Comparison of ENCODE assay signal across 16 cellular contexts in genomic region chr1:233364026-233364425, GRCh38. TPM values are rescaled to one million over a fixed set of nuclear protein-coding genes. Genes with fewer than 3 reads are reported as not detected.
A peak's percentile ranks its signal among the peaks of the same experiment; 100 is the strongest.
DNase-seq lines count a peak whose midpoint lies in the region; ATAC-seq, FAIRE-seq and TF ChIP-seq lines count a peak whose summit lies in the region.
"Had no signal": no experiment of that assay in that cellular context is flagged by ENCODE, and none has a peak within 500 bp of the region (broad histone marks: within the 10 kb centered on the region; RNA-seq: fewer than 3 reads in every experiment).

No MANE protein-coding gene starts in this region.

- no peak for TF ChIP-seq EP300 in A549 (IDR thresholded peaks at IDR 0.05)

- H3K9me3 ChIP-seq in A549 (no peaks in the 10 kb centered on the region), kidney (ENCODE audit: control insufficient read depth in 1 of 2, low read length in 2 of 2) (no peaks in the 10 kb centered on the region)
- H3K9me3 ChIP-seq: BE2C, HAP-1 had no signal

- no peak for TF ChIP-seq POLR2A in A549 (IDR thresholded peaks at IDR 0.05; ENCODE audit: low read length)

- H3K4me3 Mint-ChIP-seq in Calu3 (ENCODE audit: low read depth, unreplicated experiment) (peak overlapping the region; percentile 15), nephron (peak overlapping the region in 1 of 3 experiments; percentile 65)
- H3K4me3 Mint-ChIP-seq: CD4-positive, alpha-beta memory T cell had no signal

- DNase-seq in A549 (ENCODE audit: low read depth in 1 of 2, low spot score in 1 of 2) (no peak), Calu3 (no peak), kidney (no peak), HUDEP-2 (lab: John Stamatoyannopoulos, UW; ENCODE audit: unreplicated experiment in 76 of 76) (no peak), GM19240 (ENCODE audit: insufficient read length, low spot score) (no peak)
- no peak for DNase-seq in activated CD4-positive, alpha-beta T cell treated with anti-CD3 and anti-CD28 coated beads for 4 hours
- DNase-seq: BE2C, DND-41, GDM1 had no signal

- H3K36me3 ChIP-seq in kidney (ENCODE audit: control insufficient read depth in 1 of 2, insufficient read depth in 2 of 2, low read length in 2 of 2), result no peaks in the 10 kb centered on the region
- H3K36me3 ChIP-seq: BE2C had no signal

- WGBS in A549 (ENCODE audit: missing lambda C conversion rate), result 4% methylated on average over 1 of the region's 1 CpG

- H3K4me1 Mint-ChIP-seq in Calu3 (ENCODE audit: low read depth, unreplicated experiment) (peaks cover 86% of the 10 kb centered on the region), nephron (peaks cover 46% of the 10 kb centered on the region)
- H3K4me1 Mint-ChIP-seq: CD4-positive, alpha-beta memory T cell had no signal

- H3K27me3 Mint-ChIP-seq in Calu3 (ENCODE audit: unreplicated experiment), result no peaks in the 10 kb centered on the region
- peaks cover 22% of the 10 kb centered on the region for H3K27me3 Mint-ChIP-seq in nephron (ENCODE audit: low read depth)
- H3K27me3 Mint-ChIP-seq: CD4-positive, alpha-beta memory T cell had no signal

- no peaks in the 10 kb centered on the region for H3K9me3 Mint-ChIP-seq in Calu3 (ENCODE audit: low read depth, unreplicated experiment)
- no peaks in the 10 kb centered on the region for H3K9me3 Mint-ChIP-seq in nephron
- H3K9me3 Mint-ChIP-seq: CD4-positive, alpha-beta memory T cell had no signal

- no TSS peak for BruUV-seq in Calu3 (replicated peaks; lab: Mats Ljungman, UMichigan)

- intact Hi-C loops in Calu3 (cut with micrococcal nuclease; ENCODE audit: unreplicated experiment) (loop anchor here (1.0 to 10.0 kb wide), 7 partner anchors 15 to 946 kb away; partner anchors contain the start of gene KCNK1), kidney (cut with DNase I) (no loop called here)

- TF ChIP-seq CTCF in A549 (IDR thresholded peaks at IDR 0.05) (no peak), Calu3 (IDR thresholded peaks at IDR 0.05; ENCODE audit: unreplicated experiment) (no peak), kidney (IDR thresholded peaks at IDR 0.05; ENCODE audit: borderline replicate concordance, extremely low read depth, insufficient read depth) (no peak), nephron (IDR thresholded peaks at IDR 0.05; ENCODE audit: unreplicated experiment in 3 of 3) (no peak)

- peak; percentile 36 for FAIRE-seq in A549 (lab: Jason Lieb, UNC)
- FAIRE-seq in kidney (lab: Jason Lieb, UNC), result no peak
- FAIRE-seq: GM12892, H1 had no signal

- no peak overlapping the region for H3K9ac ChIP-seq in kidney (ENCODE audit: low read length in 2 of 2)

- CTCF ChIA-PET in A549 (lab: Yijun Ruan, JAX), result interaction anchor here (0.6 to 6.2 kb wide), 31 partner anchors 9 to 1068 kb away, joined by 3 to 41 read pairs (median 4); partner anchors contain the start of gene SLC35F3
- CTCF ChIA-PET in Calu3 (lab: Charles Lee), result interaction anchor here (1.0 to 1.2 kb wide), 5 partner anchors 28 to 702 kb away, joined by 3 to 7 read pairs (median 3); no protein-coding TSS in a partner anchor

- H3K27ac Mint-ChIP-seq in Calu3 (ENCODE audit: unreplicated experiment) (peak overlapping the region; percentile 52), nephron (peak overlapping the region; percentile 59 to 84 (median 79))
- H3K27ac Mint-ChIP-seq: CD4-positive, alpha-beta memory T cell had no signal

- ATAC-seq in A549, result peak; percentile 37 to 50; a peak in 4 of 6 replicates

- no peak for TF ChIP-seq RAD21 in A549 (conservative IDR thresholded peaks at IDR 0.05 in 1 of 2, IDR thresholded peaks at IDR 0.05 in 1 of 2)

- H3K4me1 ChIP-seq in A549 (peaks cover 86% of the 10 kb centered on the region), kidney (ENCODE audit: control insufficient read depth in 1 of 2, insufficient read depth in 1 of 2, low read depth in 1 of 2, low read length in 2 of 2) (peaks cover 13 to 44% of the 10 kb centered on the region in 2 donors)
- H3K4me1 ChIP-seq: BE2C had no signal

- H3K36me3 Mint-ChIP-seq in Calu3 (ENCODE audit: insufficient read depth, unreplicated experiment) (peaks cover 16% of the 10 kb centered on the region), nephron (ENCODE audit: low read depth) (no peaks in the 10 kb centered on the region)
- H3K36me3 Mint-ChIP-seq: CD4-positive, alpha-beta memory T cell had no signal

- peak overlapping the region; percentile 69 for H3K4me2 ChIP-seq in A549

- POLR2A ChIA-PET in A549 (lab: Yijun Ruan, JAX), result no interaction called here

- H3K4me3 ChIP-seq in A549 (no peak overlapping the region), kidney (ENCODE audit: low read length in 2 of 2) (peak overlapping the region; percentile 7 to 32)
- H3K4me3 ChIP-seq: HAP-1 had no signal

- peak overlapping the region; percentile 76 to 83 for H3K27ac ChIP-seq in A549
- H3K27ac ChIP-seq in kidney (ENCODE audit: low read depth in 2 of 2, low read length in 2 of 2), result peak overlapping the region; percentile 0 to 57
- H3K27ac ChIP-seq: C4-2B, HL-60 had no signal

TF ChIP-seq in A549, 52 proteins besides CTCF, POLR2A, EP300 and RAD21:
- TF ChIP-seq FOXS1 (CRISPR knock-in tag; IDR thresholded peaks at IDR 0.05) (no peak), CHD2 (IDR thresholded peaks at IDR 0.05; ENCODE audit: low read length, partially characterized antibody) (no peak), SMC3 (IDR thresholded peaks at IDR 0.05) (no peak), ZSCAN20 (CRISPR knock-in tag; IDR thresholded peaks at IDR 0.05) (no peak), BCL3 (IDR thresholded peaks at IDR 0.05) (no peak), NPAS2 (CRISPR knock-in tag; IDR thresholded peaks at IDR 0.05; ENCODE audit: borderline replicate concordance) (no peak)

RNA-seq across cellular contexts. Expression of gene MAP3K21, which starts 36.5 kb away (rescaled TPM):
- polyA plus RNA-seq in A549 (2011; rRNA removed) (23.5 and 26.9 TPM in 2 replicates), A549 (2017; fragmentation: RNase III; extraction: RNeasy Plus Mini Kit Qiagen cat#74134 plus additional on column Dnase treatment) (14.0 to 14.4 TPM (median 14.2 TPM) in 3 replicates), kidney (ENCODE audit: insufficient read depth, low read depth, low replicate concordance) (7.4 TPM)
- polyA plus RNA-seq in A549 (2012; cell fraction: cytosol; rRNA removed), result 12.4 and 14.9 TPM in 2 replicates
- polyA plus RNA-seq in A549 (2012; cell fraction: nucleus; rRNA removed), result 21.3 and 22.7 TPM in 2 replicates
- 30.4 and 34.4 TPM in 2 replicates for polyA minus RNA-seq in A549 (2011; rRNA and poly(A)+ RNA removed)
- total RNA-seq in Calu3 (2022) (22.5 and 33.6 TPM in 2 replicates), kidney (21.6 TPM)
